25 cellular contexts compared by ENCODE assay signal in the genomic region with DNA sequence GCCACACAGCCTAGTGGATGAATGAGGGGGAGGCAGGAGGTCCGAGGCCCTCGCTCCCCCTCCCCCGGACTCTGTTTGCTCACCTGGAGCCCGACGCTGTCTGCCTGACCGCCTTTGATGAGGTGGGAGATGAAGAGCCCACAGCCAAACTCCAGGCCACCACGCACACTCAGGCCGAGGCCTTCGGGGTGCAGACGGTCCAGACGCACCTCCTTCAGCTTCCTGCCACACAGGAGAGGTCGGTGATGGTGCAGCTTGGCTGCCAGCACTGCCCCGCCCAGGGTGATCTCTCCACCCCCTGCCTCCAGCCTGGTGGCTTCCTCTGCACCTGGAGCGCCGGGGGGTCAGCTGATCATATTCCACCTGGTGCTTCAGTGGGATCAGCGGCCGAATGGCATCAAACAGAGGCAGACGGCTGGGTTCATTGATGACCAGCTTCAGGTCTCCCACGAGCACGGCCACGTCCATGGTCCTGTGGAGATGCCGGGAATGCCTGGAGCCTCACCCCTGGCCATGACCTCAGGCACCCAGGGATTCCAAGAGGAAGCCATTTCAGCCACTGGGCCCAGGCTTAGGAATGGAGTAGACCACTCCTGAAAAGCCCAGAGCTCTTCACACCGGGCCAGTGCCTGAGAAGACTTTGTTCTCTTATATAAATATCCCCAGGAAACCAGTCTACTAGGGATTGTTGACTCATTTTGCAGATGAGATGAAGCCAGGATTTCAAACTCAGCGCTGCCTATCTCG. TPM values are rescaled to one million over a fixed set of nuclear protein-coding genes. Genes with fewer than 3 reads are reported as not detected.
A peak's percentile ranks its signal among the peaks of the same experiment; 100 is the strongest.
DNase-seq lines count a peak whose midpoint lies in the region; ATAC-seq, FAIRE-seq and TF ChIP-seq lines count a peak whose summit lies in the region.
"Had no signal": no experiment of that assay in that cellular context is flagged by ENCODE, and none has a peak within 500 bp of the region (broad histone marks: within the 10 kb centered on the region; RNA-seq: fewer than 3 reads in every experiment).

No MANE protein-coding gene starts in this region.

- no peaks in the 10 kb centered on the region for H3K36me3 Mint-ChIP-seq in CD4-positive, alpha-beta T cell (ENCODE audit: low read depth)
- H3K36me3 Mint-ChIP-seq: CD4-positive, CD25-positive, alpha-beta regulatory T cell; IgD-negative memory B cell had no signal

- H3K27me3 Mint-ChIP-seq in CD4-positive, alpha-beta T cell = peaks cover 6% of the 10 kb centered on the region

- no peaks in the 10 kb centered on the region for H3K4me1 ChIP-seq in small intestine (ENCODE audit: control insufficient read depth in 2 of 2, insufficient read depth in 1 of 2, low read depth in 1 of 2, low read length in 1 of 2)
- H3K4me1 ChIP-seq: body of pancreas, esophagus squamous epithelium, HAP-1 had no signal

- H3K4me3 ChIP-seq in astrocyte of the spinal cord (ENCODE audit: low read depth, low read length) = no peak overlapping the region
- no peak overlapping the region for H3K4me3 ChIP-seq in small intestine (ENCODE audit: low read depth in 1 of 2, low read length in 2 of 2)
- H3K4me3 ChIP-seq: body of pancreas, esophagus squamous epithelium, HAP-1, heart right ventricle, thyroid gland had no signal

- peak overlapping the region; percentile 2 to 21 for H3K27ac ChIP-seq in small intestine (ENCODE audit: low read depth in 1 of 2, low read length in 1 of 2)
- no peak overlapping the region for H3K27ac ChIP-seq in CD4-positive, alpha-beta T cell (ENCODE audit: low read depth, low read length)
- H3K27ac ChIP-seq: body of pancreas, esophagus squamous epithelium, heart right ventricle, RWPE1, thyroid gland had no signal

- in situ Hi-C loops in astrocyte of the spinal cord (cut with HindIII; ENCODE audit: low sequenced_read_pairs) = no loop called here

- no peaks in the 10 kb centered on the region for H3K9me3 Mint-ChIP-seq in CD4-positive, alpha-beta T cell
- H3K9me3 Mint-ChIP-seq: CD4-positive, CD25-positive, alpha-beta regulatory T cell; T-helper 2 cell treated with Interferon-gamma antibody and Interleukin-4, amounts not matched to agents 5 μg/mL and 100 μg/mL, for 36 hours had no signal

- WGBS in small intestine, 3 donors = 34 to 59% (median 47%) methylated on average over 25 of the region's 25 CpGs

- H3K4me1 Mint-ChIP-seq in CD4-positive, alpha-beta T cell (ENCODE audit: low read depth) = no peaks in the 10 kb centered on the region
- H3K4me1 Mint-ChIP-seq: CD4-positive, CD25-positive, alpha-beta regulatory T cell; IgD-negative memory B cell had no signal

- CTCF ChIA-PET in CD4-positive, alpha-beta T cell (lab: Charles Lee) = no interaction called here

- H3K27me3 ChIP-seq in small intestine (ENCODE audit: control insufficient read depth in 2 of 2, insufficient read depth in 2 of 2, low read length in 2 of 2) = no peaks in the 10 kb centered on the region
- H3K27me3 ChIP-seq in CD4-positive, alpha-beta T cell (ENCODE audit: control insufficient read depth, insufficient read depth, low read length) = no peaks in the 10 kb centered on the region
- H3K27me3 ChIP-seq: body of pancreas, thyroid gland had no signal

- no peak for FAIRE-seq in small intestine (lab: Jason Lieb, UNC)
- FAIRE-seq: keratinocyte had no signal

- intact Hi-C loops in CD4-positive, alpha-beta T cell (cut with DNase I, micrococcal nuclease) = no loop called here

- no peak overlapping the region for H3K4me3 Mint-ChIP-seq in CD4-positive, alpha-beta T cell
- H3K4me3 Mint-ChIP-seq: CD4-positive, CD25-positive, alpha-beta regulatory T cell; IgD-negative memory B cell; T-helper 2 cell treated with Interferon-gamma antibody and Interleukin-4, amounts not matched to agents 5 μg/mL and 100 μg/mL, for 36 hours had no signal

- TF ChIP-seq CTCF in astrocyte of the spinal cord (IDR thresholded peaks at IDR 0.05; ENCODE audit: low read depth, low read length) = no peak
- no peak for TF ChIP-seq CTCF in CD4-positive, alpha-beta T cell (IDR thresholded peaks at IDR 0.05)

- POLR2A ChIA-PET in CD4-positive, alpha-beta T cell (lab: Charles Lee) = no interaction called here

- H3K36me3 ChIP-seq in small intestine (ENCODE audit: control insufficient read depth in 2 of 2, insufficient read depth in 2 of 2, low read length in 2 of 2) = peaks cover 2 to 8% of the 10 kb centered on the region in 2 donors
- H3K36me3 ChIP-seq: esophagus squamous epithelium, HAP-1, heart right ventricle, thyroid gland had no signal

- ATAC-seq in GM18870 (IDR thresholded peaks at IDR 0.05; ENCODE audit: unreplicated experiment) = no peak
- no peak for ATAC-seq in CD4-positive, alpha-beta T cell (ENCODE audit: poor library complexity)
- ATAC-seq: body of pancreas, sciatic nerve had no signal

- no peak overlapping the region for H3K27ac Mint-ChIP-seq in CD4-positive, alpha-beta T cell
- H3K27ac Mint-ChIP-seq: CD4-positive, CD25-positive, alpha-beta regulatory T cell; IgD-negative memory B cell; T-helper 2 cell treated with Interferon-gamma antibody and Interleukin-4, amounts not matched to agents 5 μg/mL and 100 μg/mL, for 36 hours had no signal

- no peaks in the 10 kb centered on the region for H3K9me3 ChIP-seq in small intestine (ENCODE audit: control insufficient read depth, low read depth)
- no peaks in the 10 kb centered on the region for H3K9me3 ChIP-seq in CD4-positive, alpha-beta T cell (ENCODE audit: control insufficient read depth, low read length)
- H3K9me3 ChIP-seq: body of pancreas, esophagus squamous epithelium, HAP-1, heart right ventricle, thyroid gland had no signal

- peak; percentile 16 for DNase-seq in NCI-H748 (lab: John Stamatoyannopoulos, UW; ENCODE audit: unreplicated experiment)
- no peak for DNase-seq in NCI-H748 treated with DMSO at 0.1 percent for 48 hours (lab: John Stamatoyannopoulos, UW)
- peak; percentile 67 for DNase-seq in NCI-H2196 (lab: John Stamatoyannopoulos, UW; ENCODE audit: unreplicated experiment)
- DNase-seq in astrocyte of the spinal cord (ENCODE audit: low read depth, low spot score) = peak; percentile 5
- peak; percentile 24 for DNase-seq in small intestine
- no peak for DNase-seq in SIG-M5 (lab: John Stamatoyannopoulos, UW)
- no peak for DNase-seq in CD4-positive, alpha-beta T cell
- DNase-seq: ACHN; activated CD4-positive, alpha-beta T cell treated with anti-CD3 and anti-CD28 coated beads for 1 hour; activated naive CD4-positive, alpha-beta T cell treated with anti-CD3 and anti-CD28 coated beads, Interleukin-2, amount 50 U/mL, for 16 hours; body of pancreas; CD4-positive, CD25-positive, alpha-beta regulatory T cell; esophagus squamous epithelium; heart right ventricle; NCI-H82; stimulated activated CD8-positive, alpha-beta memory T cell treated with anti-CD3 and anti-CD28 coated beads, Interleukin-4, amount 100 ng/mL, for 48 hours; thyroid gland had no signal

RNA-seq across cellular contexts. Expression of gene USH1C, which starts 13.0 kb away (rescaled TPM):
- polyA plus RNA-seq in small intestine = 100 to 1,000 TPM in 2 of 3 donors, 10 to 100 TPM in 1; 86.2 to 309 (median 293) TPM
- total RNA-seq in CD4-positive, alpha-beta T cell = not detected
- total RNA-seq: CD4-positive, CD25-positive, alpha-beta regulatory T cell; esophagus squamous epithelium; sciatic nerve had no signal
- polyA plus RNA-seq: CD4-positive, CD25-positive, alpha-beta regulatory T cell; IgD-negative memory B cell; keratinocyte had no signal

RNA-seq across cellular contexts. Expression of gene OTOG, which starts 15.8 kb away (rescaled TPM):
- under 1 TPM in 1 of 3 donors, not detected in 2; 0.04 TPM for polyA plus RNA-seq in small intestine
- total RNA-seq in CD4-positive, alpha-beta T cell = not detected
- total RNA-seq: body of pancreas; CD4-positive, CD25-positive, alpha-beta regulatory T cell; esophagus squamous epithelium; heart right ventricle; mesenteric fat pad; sciatic nerve; thyroid gland had no signal
- polyA plus RNA-seq: CD4-positive, CD25-positive, alpha-beta regulatory T cell; heart right ventricle; IgD-negative memory B cell; keratinocyte had no signal

RNA-seq across cellular contexts. Expression of gene ABCC8, which starts 54.6 kb away (rescaled TPM):
- polyA plus RNA-seq in small intestine = 1 to 10 TPM in 2 of 3 donors, under 1 TPM in 1; 0.81 to 3.7 (median 3.6) TPM
- total RNA-seq in CD4-positive, alpha-beta T cell = not detected
- total RNA-seq: CD4-positive, CD25-positive, alpha-beta regulatory T cell had no signal
- polyA plus RNA-seq: CD4-positive, CD25-positive, alpha-beta regulatory T cell; IgD-negative memory B cell; keratinocyte had no signal

Comparison
In these comparisons a context has a peak if more than half of its experiments do, and no peak if none do; other contexts are left out.
1. DNase-seq: peak in NCI-H748 (single experiment), NCI-H2196 (single experiment), astrocyte of the spinal cord (single experiment) and small intestine (single experiment); none in NCI-H748 treated with DMSO at 0.1 percent for 48 hours (single experiment), SIG-M5 (single experiment) and CD4-positive, alpha-beta T cell (0 of 10).